In genomic region chr14:102194856-102195255, GRCh38 we compare ENCODE assay signal across 1 cellular context.
TF ChIP-seq lines count a peak whose summit lies in the region.

No MANE protein-coding gene starts in this region.

TF ChIP-seq in GM12878, 131 proteins besides CTCF, POLR2A, EP300 and RAD21 (continued from another document):
- TF ChIP-seq CEBPZ (IDR thresholded peaks at IDR 0.05; ENCODE audit: low read depth, low read length) (no peak), SREBF1 (IDR thresholded peaks at IDR 0.05; ENCODE audit: low read length) (no peak), PKNOX1 (IDR thresholded peaks at IDR 0.05) (no peak), MLLT1 (IDR thresholded peaks at IDR 0.05) (no peak), YY1 (IDR thresholded peaks at IDR 0.05; ENCODE audit: low read depth, low read length) (no peak), ZNF207 (IDR thresholded peaks at IDR 0.05; ENCODE audit: borderline replicate concordance) (no peak), BRCA1 (IDR thresholded peaks at IDR 0.05; ENCODE audit: low read depth, low read length) (no peak), KLF5 (IDR thresholded peaks at IDR 0.05; ENCODE audit: partially characterized antibody) (no peak), BHLHE40 (IDR thresholded peaks at IDR 0.05; ENCODE audit: borderline replicate concordance in 1 of 2, low read depth in 2 of 2, low read length in 1 of 2) (no peak), SMARCA5 (IDR thresholded peaks at IDR 0.05) (no peak), SMAD1 (IDR thresholded peaks at IDR 0.05; ENCODE audit: low read depth, partially characterized antibody) (no peak)
TF ChIP-seq in GM12878: peak in this region for 0.
